22 cellular contexts compared by ENCODE assay signal in the genomic region with DNA sequence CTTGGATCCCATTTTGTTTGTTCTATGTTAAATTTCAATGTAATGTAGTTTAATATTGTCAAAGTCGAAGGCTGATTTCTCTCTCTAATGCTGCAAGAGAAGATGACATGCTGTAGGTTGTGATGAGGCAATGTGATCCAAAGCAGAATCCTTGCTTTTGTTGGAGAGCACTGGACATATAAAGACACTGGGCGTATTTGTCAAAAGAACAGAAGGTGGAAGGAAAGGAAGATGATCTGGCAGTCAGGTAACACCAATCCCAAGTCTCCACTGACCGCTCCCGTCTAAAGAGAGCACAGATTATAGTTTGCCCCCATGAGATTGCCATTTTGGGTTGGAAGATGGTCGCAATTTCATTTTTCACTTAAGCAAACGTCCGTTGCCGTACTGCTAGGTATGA. TPM values are rescaled to one million over a fixed set of nuclear protein-coding genes. Genes with fewer than 3 reads are reported as not detected.
DNase-seq lines count a peak whose midpoint lies in the region; ATAC-seq, FAIRE-seq and TF ChIP-seq lines count a peak whose summit lies in the region.
"Had no signal": no experiment of that assay in that cellular context is flagged by ENCODE, and none has a peak within 500 bp of the region (broad histone marks: within the 10 kb centered on the region; RNA-seq: fewer than 3 reads in every experiment).

No MANE protein-coding gene starts in this region.

- no peak overlapping the region for H3K27ac ChIP-seq in ACC112 (ENCODE audit: low read depth, low read length)

- intact Hi-C loops in activated T-helper 1 cell treated with anti-CD3 and anti-CD28 coated beads, Interleukin-12 subunit alpha, Interleukin-12 subunit beta, Interleukin-2, Interleukin-4 antibody, amounts not matched to agents 30 ng/mL and 10 ng/mL and 1 ng/mL, durations not matched to agents 14 hours and 24 hours and 36 hours (cut with micrococcal nuclease): no loop called here

- TF ChIP-seq CTCF in nephron progenitor cell (IDR thresholded peaks at IDR 0.05): no peak

- H3K36me3 Mint-ChIP-seq in nephron progenitor cell (ENCODE audit: low read depth): no peaks in the 10 kb centered on the region
- peaks cover 2% of the 10 kb centered on the region for H3K36me3 Mint-ChIP-seq in activated T-helper 1 cell treated with anti-CD3 and anti-CD28 coated beads, Interleukin-12 subunit alpha, Interleukin-12 subunit beta, Interleukin-2, Interleukin-4 antibody, amounts not matched to agents 30 ng/mL and 10 ng/mL and 1 ng/mL, durations not matched to agents 14 hours and 24 hours and 36 hours (ENCODE audit: low read depth)

- no peak for DNase-seq in nephron progenitor cell
- no peak for DNase-seq in activated T-helper 1 cell treated with anti-CD3 and anti-CD28 coated beads, Interleukin-12 subunit alpha, Interleukin-12 subunit beta, Interleukin-2, Interleukin-4 antibody, amounts not matched to agents 30 ng/mL and 10 ng/mL and 1 ng/mL, durations not matched to agents 14 hours and 24 hours and 36 hours (ENCODE audit: low spot score)
- no peak for DNase-seq in NK-92 (lab: John Stamatoyannopoulos, UW; ENCODE audit: unreplicated experiment)
- no peak for DNase-seq in RCC 7860 (ENCODE audit: low spot score)
- DNase-seq: activated CD4-positive, CD25-positive, alpha-beta regulatory T cell treated with anti-CD3 and anti-CD28 coated beads, Interleukin-2, amount 50 U/mL, for 72 hours; NCI-H2029 treated with DMSO at 0.1 percent for 48 hours; NCI-H510A treated with DMSO at 0.1 percent for 48 hours; RPMI8226; stimulated activated CD4-positive, alpha-beta T cell treated with anti-CD3 and anti-CD28 coated beads, Interleukin-2, amount 100 ng/mL, for 48 hours had no signal

- peaks cover 14% of the 10 kb centered on the region for H3K9me3 Mint-ChIP-seq in nephron progenitor cell
- H3K9me3 Mint-ChIP-seq in activated T-helper 1 cell treated with anti-CD3 and anti-CD28 coated beads, Interleukin-12 subunit alpha, Interleukin-12 subunit beta, Interleukin-2, Interleukin-4 antibody, amounts not matched to agents 30 ng/mL and 10 ng/mL and 1 ng/mL, durations not matched to agents 14 hours and 24 hours and 36 hours: no peaks in the 10 kb centered on the region

- H3K79me2 ChIP-seq in ACC112 (ENCODE audit: control insufficient read depth, insufficient read depth, low read length, unreplicated experiment): no peaks in the 10 kb centered on the region

- peaks cover 19% of the 10 kb centered on the region for H3K4me1 Mint-ChIP-seq in nephron progenitor cell
- H3K4me1 Mint-ChIP-seq in activated T-helper 1 cell treated with anti-CD3 and anti-CD28 coated beads, Interleukin-12 subunit alpha, Interleukin-12 subunit beta, Interleukin-2, Interleukin-4 antibody, amounts not matched to agents 30 ng/mL and 10 ng/mL and 1 ng/mL, durations not matched to agents 14 hours and 24 hours and 36 hours (ENCODE audit: low read depth): peaks cover 5% of the 10 kb centered on the region

- no peak overlapping the region for H2AFZ ChIP-seq in ACC112 (ENCODE audit: low read length, unreplicated experiment)

- peaks cover 76% of the 10 kb centered on the region for H3K27me3 Mint-ChIP-seq in nephron progenitor cell (ENCODE audit: low read depth, poor library complexity)
- peaks cover 38% of the 10 kb centered on the region for H3K27me3 Mint-ChIP-seq in activated T-helper 1 cell treated with anti-CD3 and anti-CD28 coated beads, Interleukin-12 subunit alpha, Interleukin-12 subunit beta, Interleukin-2, Interleukin-4 antibody, amounts not matched to agents 30 ng/mL and 10 ng/mL and 1 ng/mL, durations not matched to agents 14 hours and 24 hours and 36 hours (ENCODE audit: insufficient read depth)

- H3K4me1 ChIP-seq in ACC112 (ENCODE audit: control insufficient read depth, insufficient read depth, low read length, unreplicated experiment) (no peaks in the 10 kb centered on the region), endocrine pancreas (ENCODE audit: control insufficient read depth, insufficient read depth, low read length) (peaks cover 13% of the 10 kb centered on the region)

- no peak for FAIRE-seq in RCC 7860 (lab: Jason Lieb, UNC)
- FAIRE-seq: D721Med, GM19239 had no signal

- H3K9ac ChIP-seq in endocrine pancreas (ENCODE audit: control insufficient read depth, insufficient read depth, low read length): peak overlapping the region; percentile 83

- H3K36me3 ChIP-seq in ACC112 (ENCODE audit: insufficient read depth, low read length) (no peaks in the 10 kb centered on the region), endocrine pancreas (ENCODE audit: control insufficient read depth, insufficient read depth, low read length) (no peaks in the 10 kb centered on the region)

- H3K9me3 ChIP-seq in endocrine pancreas (ENCODE audit: control insufficient read depth, low read length): no peaks in the 10 kb centered on the region

- H3K27me3 ChIP-seq in ACC112 (ENCODE audit: insufficient read depth, low read length): peaks cover 89% of the 10 kb centered on the region
- no peaks in the 10 kb centered on the region for H3K27me3 ChIP-seq in endocrine pancreas (ENCODE audit: control insufficient read depth, insufficient read depth, low read length)

- H3K4me3 Mint-ChIP-seq in nephron progenitor cell: peak overlapping the region; percentile 84
- no peak overlapping the region for H3K4me3 Mint-ChIP-seq in activated T-helper 1 cell treated with anti-CD3 and anti-CD28 coated beads, Interleukin-12 subunit alpha, Interleukin-12 subunit beta, Interleukin-2, Interleukin-4 antibody, amounts not matched to agents 30 ng/mL and 10 ng/mL and 1 ng/mL, durations not matched to agents 14 hours and 24 hours and 36 hours

- peak; percentile 20 for ATAC-seq in HG03432 (IDR thresholded peaks at IDR 0.05; ENCODE audit: unreplicated experiment)
- no peak for ATAC-seq in HG03521 (IDR thresholded peaks at IDR 0.05; ENCODE audit: unreplicated experiment)

- peak overlapping the region; percentile 24 for H3K4me3 ChIP-seq in ACC112 (ENCODE audit: low read depth, low read length)
- H3K4me3 ChIP-seq in endocrine pancreas (ENCODE audit: control insufficient read depth, insufficient read depth, low read length): peak overlapping the region; percentile 84

- no peak overlapping the region for H3K27ac Mint-ChIP-seq in nephron progenitor cell
- no peak overlapping the region for H3K27ac Mint-ChIP-seq in activated T-helper 1 cell treated with anti-CD3 and anti-CD28 coated beads, Interleukin-12 subunit alpha, Interleukin-12 subunit beta, Interleukin-2, Interleukin-4 antibody, amounts not matched to agents 30 ng/mL and 10 ng/mL and 1 ng/mL, durations not matched to agents 14 hours and 24 hours and 36 hours

RNA-seq across cellular contexts. Expression of a gene that starts 0.9 kb away (rescaled TPM):
- not detected in 2 replicates for total RNA-seq in activated T-helper 1 cell treated with anti-CD3 and anti-CD28 coated beads, Interleukin-12 subunit alpha, Interleukin-12 subunit beta, Interleukin-2, Interleukin-4 antibody, amounts not matched to agents 30 ng/mL and 10 ng/mL and 1 ng/mL, durations not matched to agents 14 hours and 24 hours and 36 hours
- total RNA-seq: cerebellum; glomerular endothelial cell; M059J; renal cortical epithelial cell; T-helper 1 cell treated with Interleukin-12 subunit alpha and Interleukin-12 subunit beta and Interleukin-4 antibody, amounts not matched to agents 30 ng/mL and 1 ng/mL, for 36 hours; ureter had no signal

RNA-seq across cellular contexts. Expression of a gene that starts 47.2 kb away (rescaled TPM):
- total RNA-seq in activated T-helper 1 cell treated with anti-CD3 and anti-CD28 coated beads, Interleukin-12 subunit alpha, Interleukin-12 subunit beta, Interleukin-2, Interleukin-4 antibody, amounts not matched to agents 30 ng/mL and 10 ng/mL and 1 ng/mL, durations not matched to agents 14 hours and 24 hours and 36 hours: not detected in 2 replicates
- total RNA-seq: cerebellum; glomerular endothelial cell; HT-29; M059J; renal cortical epithelial cell; T-helper 1 cell treated with Interleukin-12 subunit alpha and Interleukin-12 subunit beta and Interleukin-4 antibody, amounts not matched to agents 30 ng/mL and 1 ng/mL, for 36 hours; ureter had no signal
